Comparison of ENCODE assay signal across 23 cellular contexts in genomic region chr2:235952714-235953113, GRCh38.
"Had no signal": no experiment of that assay in that cellular context is flagged by ENCODE, and none has a peak within 500 bp of the region (broad histone marks: within the 10 kb centered on the region; RNA-seq: fewer than 3 reads in every experiment).

No MANE protein-coding gene starts in this region.

- H3K9ac ChIP-seq: KMS-11 had no signal

- H3K9me3 Mint-ChIP-seq: activated CD4-positive, alpha-beta memory T cell treated with anti-CD3 and anti-CD28 coated beads, Interleukin-2, amount 10 ng/mL, durations not matched to agents 7 days and 5 days; activated naive CD4-positive, alpha-beta T cell treated with anti-CD3 and anti-CD28 coated beads, Interleukin-2, amount 10 ng/mL, durations not matched to agents 7 days and 5 days; activated naive CD8-positive, alpha-beta T cell treated with anti-CD3 and anti-CD28 coated beads, Interleukin-2, amount 50 U/mL, for 24 hours had no signal

- DNase-seq: activated CD4-positive, alpha-beta T cell treated with anti-CD3 and anti-CD28 coated beads for 1 hour; activated CD4-positive, CD25-positive, alpha-beta regulatory T cell; activated CD8-positive, alpha-beta memory T cell treated with anti-CD3 and anti-CD28 coated beads for 24 hours; activated CD8-positive, alpha-beta memory T cell treated with anti-CD3 and anti-CD28 coated beads, Interleukin-2, amount 50 U/mL, for 48 hours; activated effector memory CD4-positive, alpha-beta T cell treated with Interleukin-2 at 50 U/mL for 16 hours; anterior cingulate cortex; NCI-H1105; NCI-H1417 treated with DMSO at 0.1 percent for 48 hours; NCI-H187 treated with DMSO at 0.1 percent for 48 hours; NCI-H2081; NCI-H226; NCI-H446 treated with DMSO at 0.1 percent for 48 hours; NCI-H748 treated with DMSO at 0.1 percent for 48 hours; Right ventricle myocardium superior; T1000; WERI-Rb-1 had no signal

- H3K27ac ChIP-seq: brain microvascular endothelial cell, KMS-11, WERI-Rb-1 had no signal

- H3K27me3 ChIP-seq: brain microvascular endothelial cell had no signal

- H3K27ac Mint-ChIP-seq: activated CD4-positive, alpha-beta memory T cell treated with anti-CD3 and anti-CD28 coated beads, Interleukin-2, amount 10 ng/mL, durations not matched to agents 7 days and 5 days; activated CD8-positive, alpha-beta memory T cell treated with anti-CD3 and anti-CD28 coated beads, Interleukin-2, amount 10 ng/mL, durations not matched to agents 7 days and 5 days; activated naive CD4-positive, alpha-beta T cell treated with anti-CD3 and anti-CD28 coated beads, Interleukin-2, amount 10 ng/mL, durations not matched to agents 7 days and 5 days; activated naive CD8-positive, alpha-beta T cell; activated naive CD8-positive, alpha-beta T cell treated with anti-CD3 and anti-CD28 coated beads, Interleukin-2, amount 50 U/mL, for 24 hours had no signal

- H3K4me2 ChIP-seq: KMS-11 had no signal

- H3K36me3 Mint-ChIP-seq: activated CD8-positive, alpha-beta memory T cell treated with anti-CD3 and anti-CD28 coated beads, Interleukin-2, amount 10 ng/mL, durations not matched to agents 7 days and 5 days; activated naive CD4-positive, alpha-beta T cell treated with anti-CD3 and anti-CD28 coated beads, Interleukin-2, amount 10 ng/mL, durations not matched to agents 7 days and 5 days; activated naive CD8-positive, alpha-beta T cell had no signal

- H3K4me3 Mint-ChIP-seq: activated CD4-positive, alpha-beta memory T cell treated with anti-CD3 and anti-CD28 coated beads, Interleukin-2, amount 10 ng/mL, durations not matched to agents 7 days and 5 days; activated CD8-positive, alpha-beta memory T cell treated with anti-CD3 and anti-CD28 coated beads, Interleukin-2, amount 10 ng/mL, durations not matched to agents 7 days and 5 days; activated naive CD4-positive, alpha-beta T cell treated with anti-CD3 and anti-CD28 coated beads, Interleukin-2, amount 10 ng/mL, durations not matched to agents 7 days and 5 days; activated naive CD8-positive, alpha-beta T cell; activated naive CD8-positive, alpha-beta T cell treated with anti-CD3 and anti-CD28 coated beads, Interleukin-2, amount 50 U/mL, for 24 hours had no signal

- H3K36me3 ChIP-seq: brain microvascular endothelial cell had no signal
